In the genomic region with DNA sequence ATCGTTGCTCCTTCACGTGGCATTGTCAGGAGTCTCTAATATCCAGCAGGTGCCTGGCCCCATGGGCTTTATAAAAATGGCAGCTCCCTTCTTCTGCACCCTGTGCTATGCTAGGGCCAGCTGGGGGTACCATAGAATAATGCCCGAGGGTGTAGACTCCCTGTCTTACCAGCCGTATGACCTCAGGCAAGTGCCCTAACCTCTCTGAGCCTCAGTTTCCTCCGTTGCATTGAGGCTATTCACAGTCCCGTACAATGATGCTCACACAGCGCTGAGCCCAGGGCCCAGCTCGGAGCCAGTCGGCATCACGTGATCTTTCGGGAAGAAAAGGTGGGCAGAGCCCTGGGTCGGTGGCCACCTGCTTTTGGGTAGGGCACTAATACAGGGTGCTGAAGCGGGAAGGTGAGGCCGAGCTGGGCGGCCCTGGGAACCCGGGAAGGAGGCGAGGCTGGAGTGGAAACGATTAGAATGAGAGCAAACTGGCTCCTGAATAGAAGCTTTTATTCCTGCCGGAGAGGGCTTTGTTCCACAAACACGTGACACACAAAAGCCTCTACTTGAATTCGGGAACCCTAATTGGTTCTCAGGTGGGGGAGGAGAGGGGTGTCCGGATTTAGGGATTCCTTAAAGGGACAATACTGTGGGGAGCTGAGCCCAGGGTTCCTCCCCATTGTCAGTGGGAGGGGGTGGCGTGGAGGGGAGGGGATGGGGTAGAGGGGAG, we compare ENCODE assay signal across 11 cellular contexts.
A peak's percentile ranks its signal among the peaks of the same experiment; 100 is the strongest.
DNase-seq lines count a peak whose midpoint lies in the region; FAIRE-seq and TF ChIP-seq lines count a peak whose summit lies in the region.
"Had no signal": no experiment of that assay in that cellular context is flagged by ENCODE, and none has a peak within 500 bp of the region (broad histone marks: within the 10 kb centered on the region; RNA-seq: fewer than 3 reads in every experiment).

No MANE protein-coding gene starts in this region.

- peaks cover 23% of the 10 kb centered on the region for H3K4me1 Mint-ChIP-seq in nephron progenitor cell

- DNase-seq in DMS79 treated with DMSO at 0.1 percent for 48 hours (lab: John Stamatoyannopoulos, UW) (peak; percentile 76), NCI-H2029 (lab: John Stamatoyannopoulos, UW) (peak; percentile 75), ecto neural progenitor cell (ENCODE audit: low spot score) (peak; percentile 91), nephron progenitor cell (peak; percentile 30), NCI-H2171 treated with DMSO at 0.1 percent for 48 hours (lab: John Stamatoyannopoulos, UW) (no peak), H54 (ENCODE audit: insufficient read length, low spot score) (no peak), kidney glomerular epithelial cell (lab: John Stamatoyannopoulos, UW) (no peak), LoVo (ENCODE audit: low spot score) (no peak)
- DNase-seq: activated CD4-positive, alpha-beta memory T cell treated with anti-CD3 and anti-CD28 coated beads for 36 hours; CD8-positive, alpha-beta T cell; NCI-H1694 treated with DMSO at 0.1 percent for 48 hours had no signal

- no peaks in the 10 kb centered on the region for H3K36me3 Mint-ChIP-seq in nephron progenitor cell (ENCODE audit: low read depth)
- H3K36me3 Mint-ChIP-seq: activated CD4-positive, alpha-beta memory T cell treated with anti-CD3 and anti-CD28 coated beads for 36 hours; CD8-positive, alpha-beta T cell had no signal

- peak overlapping the region; percentile 75 for H3K4me3 Mint-ChIP-seq in nephron progenitor cell
- H3K4me3 Mint-ChIP-seq: activated CD4-positive, alpha-beta memory T cell treated with anti-CD3 and anti-CD28 coated beads for 36 hours; CD8-positive, alpha-beta T cell had no signal

- no peak for FAIRE-seq in H54 (lab: Jason Lieb, UNC)

- H3K27me3 Mint-ChIP-seq in nephron progenitor cell (ENCODE audit: low read depth, poor library complexity): peaks cover 25% of the 10 kb centered on the region

- TF ChIP-seq POLR2A in H54 (IDR thresholded peaks at IDR 0.05; ENCODE audit: low read depth, low read length): no peak

- H3K9me3 Mint-ChIP-seq in nephron progenitor cell: no peaks in the 10 kb centered on the region
- H3K9me3 Mint-ChIP-seq: activated CD4-positive, alpha-beta memory T cell treated with anti-CD3 and anti-CD28 coated beads for 36 hours; CD8-positive, alpha-beta T cell had no signal

- no peak overlapping the region for H3K27ac Mint-ChIP-seq in nephron progenitor cell
- H3K27ac Mint-ChIP-seq: activated CD4-positive, alpha-beta memory T cell treated with anti-CD3 and anti-CD28 coated beads for 36 hours; CD8-positive, alpha-beta T cell had no signal

- no peak for TF ChIP-seq CTCF in nephron progenitor cell (IDR thresholded peaks at IDR 0.05)

Comparison
In these comparisons a context has a peak if more than half of its experiments do, and no peak if none do; other contexts are left out.
1. DNase-seq: peak in DMS79 treated with DMSO at 0.1 percent for 48 hours (single experiment), NCI-H2029 (single experiment), ecto neural progenitor cell (single experiment) and nephron progenitor cell (single experiment); none in NCI-H2171 treated with DMSO at 0.1 percent for 48 hours (single experiment), H54 (single experiment), kidney glomerular epithelial cell (single experiment) and LoVo (single experiment).